ENCODE assay signal across 21 cellular contexts in genomic region chr15:43955140-43955539, GRCh38.
"Had no signal": no experiment of that assay in that cellular context is flagged by ENCODE, and none has a peak within 500 bp of the region (broad histone marks: within the 10 kb centered on the region; RNA-seq: fewer than 3 reads in every experiment).

No MANE protein-coding gene starts in this region.

- H3K27me3 ChIP-seq: heart right ventricle, ovary, sigmoid colon, testis, transverse colon had no signal

- H3K27ac Mint-ChIP-seq: activated CD4-positive, alpha-beta T cell treated with anti-CD3 and anti-CD28 coated beads for 36 hours; activated naive CD4-positive, alpha-beta T cell treated with anti-CD3 and anti-CD28 coated beads for 36 hours; effector memory CD8-positive, alpha-beta T cell; nephron progenitor cell; progenitor cell of endocrine pancreas; stimulated activated memory B cell treated with anti-CD40 and anti-IgM and Interleukin-4, amounts not matched to agents 10 μg/mL and 1 μg/mL and 100 μg/mL, for 72 hours had no signal

- H3K27ac ChIP-seq: coronary artery, heart right ventricle, neutrophil, ovary, sigmoid colon, testis, transverse colon had no signal

- H3K9me3 Mint-ChIP-seq: activated naive CD4-positive, alpha-beta T cell treated with anti-CD3 and anti-CD28 coated beads for 36 hours; effector memory CD8-positive, alpha-beta T cell; nephron progenitor cell; stimulated activated memory B cell treated with anti-CD40 and anti-IgM and Interleukin-4, amounts not matched to agents 10 μg/mL and 1 μg/mL and 100 μg/mL, for 72 hours had no signal

- DNase-seq: activated CD4-positive, alpha-beta T cell treated with anti-CD3 and anti-CD28 coated beads for 36 hours; activated CD4-positive, CD25-positive, alpha-beta regulatory T cell; activated CD8-positive, alpha-beta memory T cell treated with anti-CD3 and anti-CD28 coated beads for 24 hours; activated effector memory CD4-positive, alpha-beta T cell treated with anti-CD3 and anti-CD28 coated beads, Interleukin-2, amount 50 U/mL, for 16 hours; effector memory CD8-positive, alpha-beta T cell; heart right ventricle; mesendoderm; nephron progenitor cell; ovary; sigmoid colon; stimulated activated CD4-positive, alpha-beta T cell treated with anti-CD3 and anti-CD28 coated beads, Interleukin-4, amount 100 ng/mL, for 4 hours; testis; transverse colon had no signal

- H3K4me1 ChIP-seq: testis, transverse colon had no signal

- H3K4me3 ChIP-seq: coronary artery, heart right ventricle, lung, ovary, sigmoid colon, smooth muscle cell, testis, transverse colon had no signal

- H3K27me3 Mint-ChIP-seq: progenitor cell of endocrine pancreas had no signal

- ATAC-seq: effector memory CD8-positive, alpha-beta T cell; left lobe of liver; stimulated activated memory B cell treated with anti-CD40 and anti-IgM and Interleukin-4, amounts not matched to agents 10 μg/mL and 1 μg/mL and 100 μg/mL, for 72 hours had no signal

- H3K36me3 ChIP-seq: heart right ventricle, neutrophil, ovary, sigmoid colon, transverse colon had no signal

- H3K4me3 Mint-ChIP-seq: activated CD4-positive, alpha-beta T cell treated with anti-CD3 and anti-CD28 coated beads for 36 hours; activated naive CD4-positive, alpha-beta T cell treated with anti-CD3 and anti-CD28 coated beads for 36 hours; effector memory CD8-positive, alpha-beta T cell; nephron progenitor cell; stimulated activated memory B cell treated with anti-CD40 and anti-IgM and Interleukin-4, amounts not matched to agents 10 μg/mL and 1 μg/mL and 100 μg/mL, for 72 hours had no signal

- H3K4me1 Mint-ChIP-seq: stimulated activated memory B cell treated with anti-CD40 and anti-IgM and Interleukin-4, amounts not matched to agents 10 μg/mL and 1 μg/mL and 100 μg/mL, for 72 hours had no signal

- H3K9me3 ChIP-seq: heart right ventricle, neutrophil, ovary, sigmoid colon, testis, transverse colon had no signal

- H3K4me2 ChIP-seq: smooth muscle cell had no signal

- H3K36me3 Mint-ChIP-seq: stimulated activated memory B cell treated with anti-CD40 and anti-IgM and Interleukin-4, amounts not matched to agents 10 μg/mL and 1 μg/mL and 100 μg/mL, for 72 hours had no signal
